ENCODE assay signal across 8 cellular contexts in genomic region chr10:101031796-101032636, GRCh38. TPM values are rescaled to one million over a fixed set of nuclear protein-coding genes. Genes with fewer than 3 reads are reported as not detected.
DNase-seq lines count a peak whose midpoint lies in the region; ATAC-seq and TF ChIP-seq lines count a peak whose summit lies in the region.

No MANE protein-coding gene starts in this region.

- no peaks in the 10 kb centered on the region for H3K9me3 ChIP-seq in left ventricle myocardium inferior (replicated peaks)
- H3K9me3 ChIP-seq in transverse colon: no peaks in the 10 kb centered on the region

- peak; percentile 87 for DNase-seq in GM03348 (ENCODE audit: low spot score)
- DNase-seq in Jurkat, Clone E6-1 (ENCODE audit: low read depth, low spot score): peak; percentile 51
- peak; percentile 40 for DNase-seq in amniotic stem cell (lab: John Stamatoyannopoulos, UW)
- DNase-seq in left ventricle myocardium inferior: peak; percentile 87
- peak; percentile 97 for DNase-seq in posterior vena cava (ENCODE audit: low spot score)
- peak; percentile 86 for DNase-seq in transverse colon

- H3K27ac ChIP-seq in left ventricle myocardium inferior (replicated peaks): peak overlapping the region; percentile 97
- peak overlapping the region; percentile 91 to 97 (median 95) for H3K27ac ChIP-seq in transverse colon

- peaks cover 3% of the 10 kb centered on the region for H3K27me3 ChIP-seq in left ventricle myocardium inferior (ENCODE audit: low read depth)
- no peaks in the 10 kb centered on the region for H3K27me3 ChIP-seq in transverse colon

- peak overlapping the region; percentile 88 for H3K27ac Mint-ChIP-seq in T-helper 1 cell treated with Interleukin-12 subunit alpha and Interleukin-12 subunit beta and Interleukin-4 antibody, amounts not matched to agents 30 μg/mL and 1 μg/mL, for 36 hours

- in situ Hi-C loops in transverse colon (cut with MboI; ENCODE audit: low pct_ligation_motif_present in 1 of 4, low pct_unique_long_range_greater_than_20kb in 1 of 4, low sequenced_read_pairs in 3 of 4): no loop called here

- peaks cover 17% of the 10 kb centered on the region for H3K4me1 Mint-ChIP-seq in T-helper 1 cell treated with Interleukin-12 subunit alpha and Interleukin-12 subunit beta and Interleukin-4 antibody, amounts not matched to agents 30 μg/mL and 1 μg/mL, for 36 hours (ENCODE audit: low read depth)

- peaks cover 17% of the 10 kb centered on the region for H3K27me3 Mint-ChIP-seq in T-helper 1 cell treated with Interleukin-12 subunit alpha and Interleukin-12 subunit beta and Interleukin-4 antibody, amounts not matched to agents 30 μg/mL and 1 μg/mL, for 36 hours (ENCODE audit: low read depth)

- peak overlapping the region; percentile 85 for H3K4me3 ChIP-seq in Jurkat, Clone E6-1 (ENCODE audit: low read length)
- H3K4me3 ChIP-seq in left ventricle myocardium inferior: peak overlapping the region; percentile 94
- peak overlapping the region; percentile 50 to 76 (median 60) for H3K4me3 ChIP-seq in transverse colon

- no peaks in the 10 kb centered on the region for H3K9me3 Mint-ChIP-seq in T-helper 1 cell treated with Interleukin-12 subunit alpha and Interleukin-12 subunit beta and Interleukin-4 antibody, amounts not matched to agents 30 μg/mL and 1 μg/mL, for 36 hours

- no peak for TF ChIP-seq EP300 in transverse colon (IDR thresholded peaks at IDR 0.05; ENCODE audit: low read depth)

- peak overlapping the region; percentile 87 for H3K4me3 Mint-ChIP-seq in T-helper 1 cell treated with Interleukin-12 subunit alpha and Interleukin-12 subunit beta and Interleukin-4 antibody, amounts not matched to agents 30 μg/mL and 1 μg/mL, for 36 hours

- ATAC-seq in HG03457 (IDR thresholded peaks at IDR 0.05; ENCODE audit: unreplicated experiment): no peak

- peaks cover 18% of the 10 kb centered on the region for H3K36me3 Mint-ChIP-seq in T-helper 1 cell treated with Interleukin-12 subunit alpha and Interleukin-12 subunit beta and Interleukin-4 antibody, amounts not matched to agents 30 μg/mL and 1 μg/mL, for 36 hours (ENCODE audit: low read depth)

- TF ChIP-seq CTCF in left ventricle myocardium inferior (IDR thresholded peaks at IDR 0.05; ENCODE audit: borderline replicate concordance) (no peak), transverse colon (IDR thresholded peaks at IDR 0.05) (no peak)

- WGBS in transverse colon (ENCODE audit: low coverage in 1 of 2), 2 donors: 0% methylated on average over 38 of the region's 47 CpGs; no CpG with 5 or more reads in 1 of the 2 donors

- intact Hi-C loops in left ventricle myocardium inferior (cut with micrococcal nuclease): no loop called here
- intact Hi-C loops in posterior vena cava (cut with DNase I): no loop called here
- intact Hi-C loops in transverse colon (cut with DNase I; ENCODE audit: low total_unique reads): no loop called here

- TF ChIP-seq POLR2A in transverse colon (IDR thresholded peaks at IDR 0.05): peak; percentile 59

- H3K4me1 ChIP-seq in left ventricle myocardium inferior (peaks cover 40% of the 10 kb centered on the region), transverse colon (peaks cover 10 to 29% (median 20%) of the 10 kb centered on the region in 4 donors)

- peaks cover 26% of the 10 kb centered on the region for H3K36me3 ChIP-seq in left ventricle myocardium inferior
- H3K36me3 ChIP-seq in transverse colon: no peaks in the 10 kb centered on the region

RNA-seq across cellular contexts. Expression of gene SFXN3, which starts 1.0 kb away (rescaled TPM):
- polyA plus RNA-seq in Jurkat, Clone E6-1 (2012; ENCODE audit: insufficient read depth, insufficient read length): 19.6 TPM
- 13.4 TPM for total RNA-seq in left ventricle myocardium inferior
- 10 to 100 TPM; 72.7 to 79.5 TPM for total RNA-seq in posterior vena cava
- 100 to 1,000 TPM in 1 of 4 donors, 10 to 100 TPM in 3; 47.8 to 442 (median 53.1) TPM for total RNA-seq in transverse colon

RNA-seq across cellular contexts. Expression of gene PDZD7, which starts 1.1 kb away (rescaled TPM):
- 4.6 TPM for polyA plus RNA-seq in Jurkat, Clone E6-1 (2012; ENCODE audit: insufficient read depth, insufficient read length)
- total RNA-seq in left ventricle myocardium inferior: 0.27 TPM
- total RNA-seq in posterior vena cava: under 1 TPM; 0.48 to 0.83 TPM
- total RNA-seq in transverse colon: 1 to 10 TPM in 1 of 4 donors, under 1 TPM in 2, not detected in 1; 0.27 to 2.0 (median 0.64) TPM

RNA-seq across cellular contexts. Expression of gene KAZALD1, which starts 29.8 kb away (rescaled TPM):
- 9.6 TPM for polyA plus RNA-seq in Jurkat, Clone E6-1 (2012; ENCODE audit: insufficient read depth, insufficient read length)
- total RNA-seq in left ventricle myocardium inferior: 5.1 TPM
- 1 to 10 TPM; 6.5 to 9.3 TPM for total RNA-seq in posterior vena cava
- 10 to 100 TPM in 2 of 4 donors, 1 to 10 TPM in 2; 3.8 to 18.8 (median 10.0) TPM for total RNA-seq in transverse colon

RNA-seq across cellular contexts. Expression of gene LZTS2, which starts 32.4 kb away (rescaled TPM):
- polyA plus RNA-seq in Jurkat, Clone E6-1 (2012; ENCODE audit: insufficient read depth, insufficient read length): 17.3 TPM
- total RNA-seq in left ventricle myocardium inferior (35.6 TPM), posterior vena cava (10 to 100 TPM; 71.4 to 91.3 TPM), transverse colon (10 to 100 TPM; 41.8 to 86.8 (median 56.6) TPM)

RNA-seq across cellular contexts. Expression of gene TWNK, which starts 44.7 kb away (rescaled TPM):
- polyA plus RNA-seq in Jurkat, Clone E6-1 (2012; ENCODE audit: insufficient read depth, insufficient read length): 20.6 TPM
- total RNA-seq in left ventricle myocardium inferior (7.3 TPM), posterior vena cava (1 to 10 TPM; 5.2 to 5.6 TPM), transverse colon (10 to 100 TPM in 1 of 4 donors, 1 to 10 TPM in 3; 1.1 to 12.7 (median 3.3) TPM)

Comparison
In these comparisons a context has a peak if more than half of its experiments do, and no peak if none do; other contexts are left out.
1. DNase-seq: peak in every context shown above with its lines; median percentile 97 in posterior vena cava; 87 in GM03348; 87 in left ventricle myocardium inferior; 86 in transverse colon; 51 in Jurkat, Clone E6-1; 40 in amniotic stem cell.